2 cellular contexts compared by ENCODE assay signal in the genomic region with DNA sequence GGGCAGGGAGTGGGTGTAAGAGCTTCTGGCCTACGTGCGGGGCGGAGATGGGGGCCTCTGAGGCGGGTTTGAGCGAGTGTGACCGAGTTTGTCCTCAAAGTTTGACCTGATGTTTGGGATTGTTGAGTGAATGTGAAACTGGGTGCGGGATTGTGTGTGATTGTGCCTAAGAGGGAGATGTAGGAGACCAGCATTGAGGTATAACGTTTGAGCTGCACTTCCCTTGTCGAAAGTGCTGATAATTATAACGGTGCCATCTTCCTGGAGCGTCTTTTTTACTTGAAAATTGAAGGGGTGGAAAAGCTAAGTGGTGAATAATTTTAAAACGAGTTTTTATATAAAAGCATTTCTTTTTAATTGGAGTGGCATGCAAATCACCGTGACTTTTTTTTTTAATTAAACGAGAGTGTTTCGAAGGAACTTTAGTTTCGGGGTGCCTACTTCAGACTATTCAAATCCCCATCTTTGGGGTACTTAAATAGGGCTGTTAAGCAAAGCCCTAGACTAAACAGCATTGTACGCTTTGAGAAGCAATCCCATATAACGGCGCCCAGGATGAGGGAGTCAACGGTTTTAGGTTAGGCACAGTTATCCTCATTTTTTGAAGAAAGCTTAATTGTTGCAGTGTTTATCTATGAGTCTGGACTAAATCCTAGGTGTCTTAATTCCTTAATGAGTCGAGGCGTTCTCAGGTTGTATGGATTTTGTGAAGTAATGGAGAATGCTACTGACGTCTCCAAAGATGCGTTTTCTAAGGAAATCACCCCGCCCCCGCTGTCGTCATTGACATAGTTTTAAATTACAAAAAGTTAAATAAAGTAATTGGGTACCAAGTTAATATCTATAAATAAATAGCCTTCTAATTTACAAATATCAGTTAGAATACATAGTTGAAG.
TF ChIP-seq lines count a peak whose summit lies in the region.

No MANE protein-coding gene starts in this region.

TF ChIP-seq in K562, 482 proteins besides CTCF, POLR2A, EP300 and RAD21 (continued from another document and continues in another):
- TF ChIP-seq, protein P1, sequence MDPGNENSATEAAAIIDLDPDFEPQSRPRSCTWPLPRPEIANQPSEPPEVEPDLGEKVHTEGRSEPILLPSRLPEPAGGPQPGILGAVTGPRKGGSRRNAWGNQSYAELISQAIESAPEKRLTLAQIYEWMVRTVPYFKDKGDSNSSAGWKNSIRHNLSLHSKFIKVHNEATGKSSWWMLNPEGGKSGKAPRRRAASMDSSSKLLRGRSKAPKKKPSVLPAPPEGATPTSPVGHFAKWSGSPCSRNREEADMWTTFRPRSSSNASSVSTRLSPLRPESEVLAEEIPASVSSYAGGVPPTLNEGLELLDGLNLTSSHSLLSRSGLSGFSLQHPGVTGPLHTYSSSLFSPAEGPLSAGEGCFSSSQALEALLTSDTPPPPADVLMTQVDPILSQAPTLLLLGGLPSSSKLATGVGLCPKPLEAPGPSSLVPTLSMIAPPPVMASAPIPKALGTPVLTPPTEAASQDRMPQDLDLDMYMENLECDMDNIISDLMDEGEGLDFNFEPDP (CRISPR knock-in tag; IDR thresholded peaks at IDR 0.05) = no peak
- TF ChIP-seq ZNF444 (CRISPR knock-in tag; IDR thresholded peaks at IDR 0.05) (0 out of 2 replicates have a peak, but pooled peaks have one; percentile 18), DIDO1 (tag; IDR thresholded peaks at IDR 0.05; ENCODE audit: low read depth) (no peak), LARP7 (IDR thresholded peaks at IDR 0.05) (peak; percentile 89), POLR3G (IDR thresholded peaks at IDR 0.05; ENCODE audit: extremely low read depth, insufficient read length, insufficient replicate concordance) (no peak), ARNT (IDR thresholded peaks at IDR 0.05) (no peak), NR4A1 (CRISPR knock-in tag; IDR thresholded peaks at IDR 0.05) (no peak), NR4A1 (tag; IDR thresholded peaks at IDR 0.05) (no peak), ZNF41 (CRISPR knock-in tag; conservative IDR thresholded peaks at IDR 0.05) (0 out of 2 replicates have a peak, but pooled peaks have one; percentile 39), NFE2 (IDR thresholded peaks at IDR 0.05; ENCODE audit: low read depth) (no peak), NBN (IDR thresholded peaks at IDR 0.05; ENCODE audit: low read depth) (peak; percentile 43; the same call in 1 of the 2 replicates), GABPB1 (CRISPR knock-in tag; IDR thresholded peaks at IDR 0.05) (no peak), ZFP1 (CRISPR knock-in tag; IDR thresholded peaks at IDR 0.05) (no peak), ZNF133 (CRISPR knock-in tag; IDR thresholded peaks at IDR 0.05) (no peak), BRD9 (IDR thresholded peaks at IDR 0.05; ENCODE audit: low read depth, partially characterized antibody) (peak; percentile 60), TAF7 (tag; IDR thresholded peaks at IDR 0.05) (no peak; the same call in 1 of the 2 replicates), RBM17 (IDR thresholded peaks at IDR 0.05; ENCODE audit: borderline replicate concordance, low read depth, low read length) (no peak), SMAD3 (CRISPR knock-in tag; conservative IDR thresholded peaks at IDR 0.05) (0 out of 2 replicates have a peak, but pooled peaks have one; percentile 33), TOE1 (IDR thresholded peaks at IDR 0.05; ENCODE audit: borderline replicate concordance) (0 out of 2 replicates have a peak, but pooled peaks have one; percentile 11), TOE1 (CRISPR knock-in tag; IDR thresholded peaks at IDR 0.05; ENCODE audit: borderline replicate concordance, low read depth) (no peak), PTRF (tag; IDR thresholded peaks at IDR 0.05) (no peak)
- TF ChIP-seq, protein P2, sequence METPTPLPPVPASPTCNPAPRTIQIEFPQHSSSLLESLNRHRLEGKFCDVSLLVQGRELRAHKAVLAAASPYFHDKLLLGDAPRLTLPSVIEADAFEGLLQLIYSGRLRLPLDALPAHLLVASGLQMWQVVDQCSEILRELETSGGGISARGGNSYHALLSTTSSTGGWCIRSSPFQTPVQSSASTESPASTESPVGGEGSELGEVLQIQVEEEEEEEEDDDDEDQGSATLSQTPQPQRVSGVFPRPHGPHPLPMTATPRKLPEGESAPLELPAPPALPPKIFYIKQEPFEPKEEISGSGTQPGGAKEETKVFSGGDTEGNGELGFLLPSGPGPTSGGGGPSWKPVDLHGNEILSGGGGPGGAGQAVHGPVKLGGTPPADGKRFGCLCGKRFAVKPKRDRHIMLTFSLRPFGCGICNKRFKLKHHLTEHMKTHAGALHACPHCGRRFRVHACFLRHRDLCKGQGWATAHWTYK (CRISPR knock-in tag; IDR thresholded peaks at IDR 0.05) = no peak
- TF ChIP-seq, protein P3, sequence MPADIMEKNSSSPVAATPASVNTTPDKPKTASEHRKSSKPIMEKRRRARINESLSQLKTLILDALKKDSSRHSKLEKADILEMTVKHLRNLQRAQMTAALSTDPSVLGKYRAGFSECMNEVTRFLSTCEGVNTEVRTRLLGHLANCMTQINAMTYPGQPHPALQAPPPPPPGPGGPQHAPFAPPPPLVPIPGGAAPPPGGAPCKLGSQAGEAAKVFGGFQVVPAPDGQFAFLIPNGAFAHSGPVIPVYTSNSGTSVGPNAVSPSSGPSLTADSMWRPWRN (IDR thresholded peaks at IDR 0.05; ENCODE audit: low read depth) = no peak
- TF ChIP-seq, protein P4, sequence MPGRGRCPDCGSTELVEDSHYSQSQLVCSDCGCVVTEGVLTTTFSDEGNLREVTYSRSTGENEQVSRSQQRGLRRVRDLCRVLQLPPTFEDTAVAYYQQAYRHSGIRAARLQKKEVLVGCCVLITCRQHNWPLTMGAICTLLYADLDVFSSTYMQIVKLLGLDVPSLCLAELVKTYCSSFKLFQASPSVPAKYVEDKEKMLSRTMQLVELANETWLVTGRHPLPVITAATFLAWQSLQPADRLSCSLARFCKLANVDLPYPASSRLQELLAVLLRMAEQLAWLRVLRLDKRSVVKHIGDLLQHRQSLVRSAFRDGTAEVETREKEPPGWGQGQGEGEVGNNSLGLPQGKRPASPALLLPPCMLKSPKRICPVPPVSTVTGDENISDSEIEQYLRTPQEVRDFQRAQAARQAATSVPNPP (IDR thresholded peaks at IDR 0.05; ENCODE audit: borderline replicate concordance, insufficient read depth, insufficient read length) = no peak
- TF ChIP-seq, protein P5, sequence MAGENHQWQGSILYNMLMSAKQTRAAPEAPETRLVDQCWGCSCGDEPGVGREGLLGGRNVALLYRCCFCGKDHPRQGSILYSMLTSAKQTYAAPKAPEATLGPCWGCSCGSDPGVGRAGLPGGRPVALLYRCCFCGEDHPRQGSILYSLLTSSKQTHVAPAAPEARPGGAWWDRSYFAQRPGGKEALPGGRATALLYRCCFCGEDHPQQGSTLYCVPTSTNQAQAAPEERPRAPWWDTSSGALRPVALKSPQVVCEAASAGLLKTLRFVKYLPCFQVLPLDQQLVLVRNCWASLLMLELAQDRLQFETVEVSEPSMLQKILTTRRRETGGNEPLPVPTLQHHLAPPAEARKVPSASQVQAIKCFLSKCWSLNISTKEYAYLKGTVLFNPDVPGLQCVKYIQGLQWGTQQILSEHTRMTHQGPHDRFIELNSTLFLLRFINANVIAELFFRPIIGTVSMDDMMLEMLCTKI (IDR thresholded peaks at IDR 0.05; ENCODE audit: partially characterized antibody) = no peak
- TF ChIP-seq, protein P6, sequence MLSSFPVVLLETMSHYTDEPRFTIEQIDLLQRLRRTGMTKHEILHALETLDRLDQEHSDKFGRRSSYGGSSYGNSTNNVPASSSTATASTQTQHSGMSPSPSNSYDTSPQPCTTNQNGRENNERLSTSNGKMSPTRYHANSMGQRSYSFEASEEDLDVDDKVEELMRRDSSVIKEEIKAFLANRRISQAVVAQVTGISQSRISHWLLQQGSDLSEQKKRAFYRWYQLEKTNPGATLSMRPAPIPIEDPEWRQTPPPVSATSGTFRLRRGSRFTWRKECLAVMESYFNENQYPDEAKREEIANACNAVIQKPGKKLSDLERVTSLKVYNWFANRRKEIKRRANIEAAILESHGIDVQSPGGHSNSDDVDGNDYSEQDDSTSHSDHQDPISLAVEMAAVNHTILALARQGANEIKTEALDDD (IDR thresholded peaks at IDR 0.05) = no peak

TF ChIP-seq in HepG2, 621 proteins besides CTCF, POLR2A, EP300 and RAD21 (continued from another document and continues in another):
- TF ChIP-seq, protein P7, sequence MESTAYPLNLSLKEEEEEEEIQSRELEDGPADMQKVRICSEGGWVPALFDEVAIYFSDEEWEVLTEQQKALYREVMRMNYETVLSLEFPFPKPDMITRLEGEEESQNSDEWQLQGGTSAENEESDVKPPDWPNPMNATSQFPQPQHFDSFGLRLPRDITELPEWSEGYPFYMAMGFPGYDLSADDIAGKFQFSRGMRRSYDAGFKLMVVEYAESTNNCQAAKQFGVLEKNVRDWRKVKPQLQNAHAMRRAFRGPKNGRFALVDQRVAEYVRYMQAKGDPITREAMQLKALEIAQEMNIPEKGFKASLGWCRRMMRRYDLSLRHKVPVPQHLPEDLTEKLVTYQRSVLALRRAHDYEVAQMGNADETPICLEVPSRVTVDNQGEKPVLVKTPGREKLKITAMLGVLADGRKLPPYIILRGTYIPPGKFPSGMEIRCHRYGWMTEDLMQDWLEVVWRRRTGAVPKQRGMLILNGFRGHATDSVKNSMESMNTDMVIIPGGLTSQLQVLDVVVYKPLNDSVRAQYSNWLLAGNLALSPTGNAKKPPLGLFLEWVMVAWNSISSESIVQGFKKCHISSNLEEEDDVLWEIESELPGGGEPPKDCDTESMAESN (CRISPR knock-in tag; conservative IDR thresholded peaks at IDR 0.05) = 0 out of 2 replicates have a peak, but pooled peaks have one; percentile 8
- TF ChIP-seq YEATS2 (CRISPR knock-in tag; IDR thresholded peaks at IDR 0.05; ENCODE audit: borderline replicate concordance) (no peak), SP2 (CRISPR knock-in tag; IDR thresholded peaks at IDR 0.05) (no peak), ZFP90 (CRISPR knock-in tag; IDR thresholded peaks at IDR 0.05; ENCODE audit: borderline replicate concordance) (no peak), BRCA1 (CRISPR knock-in tag; IDR thresholded peaks at IDR 0.05) (no peak), EZH2 (conservative IDR thresholded peaks at IDR 0.05; ENCODE audit: low read depth, low read length) (no peak), FOXO1 (CRISPR knock-in tag; IDR thresholded peaks at IDR 0.05) (no peak), SMYD3 (CRISPR knock-in tag; IDR thresholded peaks at IDR 0.05) (no peak), KLF16 (CRISPR knock-in tag; IDR thresholded peaks at IDR 0.05) (no peak), MEIS1 (CRISPR knock-in tag; IDR thresholded peaks at IDR 0.05; ENCODE audit: borderline replicate concordance) (no peak), ZNF44 (CRISPR knock-in tag; IDR thresholded peaks at IDR 0.05) (no peak), MIER3 (CRISPR knock-in tag; IDR thresholded peaks at IDR 0.05; ENCODE audit: borderline replicate concordance) (no peak), ZNF138 (CRISPR knock-in tag; IDR thresholded peaks at IDR 0.05; ENCODE audit: low read depth) (0 out of 2 replicates have a peak, but pooled peaks have one; percentile 31), AGO1 (IDR thresholded peaks at IDR 0.05; ENCODE audit: low read depth, low read length, poor library complexity, severe bottlenecking) (no peak), KLF15 (CRISPR knock-in tag; IDR thresholded peaks at IDR 0.05; ENCODE audit: borderline replicate concordance) (no peak), NFE2L2 (IDR thresholded peaks at IDR 0.05; ENCODE audit: low read length) (no peak), KLF12 (CRISPR knock-in tag; IDR thresholded peaks at IDR 0.05; ENCODE audit: borderline replicate concordance) (no peak)
- TF ChIP-seq, protein P8, sequence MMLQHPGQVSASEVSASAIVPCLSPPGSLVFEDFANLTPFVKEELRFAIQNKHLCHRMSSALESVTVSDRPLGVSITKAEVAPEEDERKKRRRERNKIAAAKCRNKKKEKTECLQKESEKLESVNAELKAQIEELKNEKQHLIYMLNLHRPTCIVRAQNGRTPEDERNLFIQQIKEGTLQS (CRISPR knock-in tag; IDR thresholded peaks at IDR 0.05) = no peak
- TF ChIP-seq, protein P9, sequence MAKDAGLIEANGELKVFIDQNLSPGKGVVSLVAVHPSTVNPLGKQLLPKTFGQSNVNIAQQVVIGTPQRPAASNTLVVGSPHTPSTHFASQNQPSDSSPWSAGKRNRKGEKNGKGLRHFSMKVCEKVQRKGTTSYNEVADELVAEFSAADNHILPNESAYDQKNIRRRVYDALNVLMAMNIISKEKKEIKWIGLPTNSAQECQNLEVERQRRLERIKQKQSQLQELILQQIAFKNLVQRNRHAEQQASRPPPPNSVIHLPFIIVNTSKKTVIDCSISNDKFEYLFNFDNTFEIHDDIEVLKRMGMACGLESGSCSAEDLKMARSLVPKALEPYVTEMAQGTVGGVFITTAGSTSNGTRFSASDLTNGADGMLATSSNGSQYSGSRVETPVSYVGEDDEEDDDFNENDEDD (CRISPR knock-in tag; IDR thresholded peaks at IDR 0.05; ENCODE audit: borderline replicate concordance) = no peak
- TF ChIP-seq, protein P10, sequence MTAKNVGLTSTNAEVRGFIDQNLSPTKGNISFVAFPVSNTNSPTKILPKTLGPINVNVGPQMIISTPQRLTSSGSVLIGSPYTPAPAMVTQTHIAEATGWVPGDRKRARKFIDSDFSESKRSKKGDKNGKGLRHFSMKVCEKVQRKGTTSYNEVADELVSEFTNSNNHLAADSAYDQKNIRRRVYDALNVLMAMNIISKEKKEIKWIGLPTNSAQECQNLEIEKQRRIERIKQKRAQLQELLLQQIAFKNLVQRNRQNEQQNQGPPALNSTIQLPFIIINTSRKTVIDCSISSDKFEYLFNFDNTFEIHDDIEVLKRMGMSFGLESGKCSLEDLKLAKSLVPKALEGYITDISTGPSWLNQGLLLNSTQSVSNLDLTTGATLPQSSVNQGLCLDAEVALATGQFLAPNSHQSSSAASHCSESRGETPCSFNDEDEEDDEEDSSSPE (CRISPR knock-in tag; IDR thresholded peaks at IDR 0.05) = no peak
- TF ChIP-seq, protein P11, sequence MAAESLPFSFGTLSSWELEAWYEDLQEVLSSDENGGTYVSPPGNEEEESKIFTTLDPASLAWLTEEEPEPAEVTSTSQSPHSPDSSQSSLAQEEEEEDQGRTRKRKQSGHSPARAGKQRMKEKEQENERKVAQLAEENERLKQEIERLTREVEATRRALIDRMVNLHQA (CRISPR knock-in tag; IDR thresholded peaks at IDR 0.05) = no peak
- TF ChIP-seq, protein P12, sequence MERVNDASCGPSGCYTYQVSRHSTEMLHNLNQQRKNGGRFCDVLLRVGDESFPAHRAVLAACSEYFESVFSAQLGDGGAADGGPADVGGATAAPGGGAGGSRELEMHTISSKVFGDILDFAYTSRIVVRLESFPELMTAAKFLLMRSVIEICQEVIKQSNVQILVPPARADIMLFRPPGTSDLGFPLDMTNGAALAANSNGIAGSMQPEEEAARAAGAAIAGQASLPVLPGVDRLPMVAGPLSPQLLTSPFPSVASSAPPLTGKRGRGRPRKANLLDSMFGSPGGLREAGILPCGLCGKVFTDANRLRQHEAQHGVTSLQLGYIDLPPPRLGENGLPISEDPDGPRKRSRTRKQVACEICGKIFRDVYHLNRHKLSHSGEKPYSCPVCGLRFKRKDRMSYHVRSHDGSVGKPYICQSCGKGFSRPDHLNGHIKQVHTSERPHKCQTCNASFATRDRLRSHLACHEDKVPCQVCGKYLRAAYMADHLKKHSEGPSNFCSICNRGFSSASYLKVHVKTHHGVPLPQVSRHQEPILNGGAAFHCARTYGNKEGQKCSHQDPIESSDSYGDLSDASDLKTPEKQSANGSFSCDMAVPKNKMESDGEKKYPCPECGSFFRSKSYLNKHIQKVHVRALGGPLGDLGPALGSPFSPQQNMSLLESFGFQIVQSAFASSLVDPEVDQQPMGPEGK (CRISPR knock-in tag; IDR thresholded peaks at IDR 0.05) = no peak
